Comparison of ENCODE assay signal across 11 cellular contexts in genomic region chr6:38436726-38437465, GRCh38.
DNase-seq lines count a peak whose midpoint lies in the region; ATAC-seq, FAIRE-seq and TF ChIP-seq lines count a peak whose summit lies in the region.
"Had no signal": no experiment of that assay in that cellular context is flagged by ENCODE, and none has a peak within 500 bp of the region (broad histone marks: within the 10 kb centered on the region; RNA-seq: fewer than 3 reads in every experiment).

No MANE protein-coding gene starts in this region.

- H3K9me2 ChIP-seq in hepatocyte (replicated peaks; ENCODE audit: insufficient read depth) = no peaks in the 10 kb centered on the region

- H3K79me2 ChIP-seq in astrocyte (ENCODE audit: insufficient read depth, low read length) (no peaks in the 10 kb centered on the region), hepatocyte (no peaks in the 10 kb centered on the region)

- no peak overlapping the region for H3K4me3 ChIP-seq in BLaER1 treated with 17β-estradiol and CSF1 and Interleukin-3, amounts not matched to agents 10 nM and 100 nM
- H3K4me3 ChIP-seq in astrocyte (ENCODE audit: insufficient read depth, low read depth, low read length) (no peak overlapping the region), hepatocyte (no peak overlapping the region)

- no peak for ATAC-seq in HG02870 (IDR thresholded peaks at IDR 0.05; ENCODE audit: unreplicated experiment)
- ATAC-seq in activated naive CD8-positive, alpha-beta T cell treated with anti-CD3 and anti-CD28 coated beads, Interleukin-2, amount 50 U/mL, for 24 hours = no peak

- peaks cover 8% of the 10 kb centered on the region for H3K9me3 Mint-ChIP-seq in astrocyte (ENCODE audit: unreplicated experiment)
- peaks cover 4% of the 10 kb centered on the region for H3K9me3 Mint-ChIP-seq in activated naive CD8-positive, alpha-beta T cell treated with anti-CD3 and anti-CD28 coated beads, Interleukin-2, amount 50 U/mL, for 24 hours

- peaks cover 0 to 40% (median 26%) of the 10 kb centered on the region in 10 experiments; a peak in 13 of 20 replicates for H3K4me1 ChIP-seq in BLaER1 treated with 17β-estradiol and CSF1 and Interleukin-3, amounts not matched to agents 10 nM and 100 nM
- H3K4me1 ChIP-seq in astrocyte (ENCODE audit: insufficient read depth, low read length) (peaks cover 4% of the 10 kb centered on the region), hepatocyte (ENCODE audit: insufficient read depth) (no peaks in the 10 kb centered on the region)

- FAIRE-seq in astrocyte (lab: Jason Lieb, UNC) = no peak

- H3K36me3 Mint-ChIP-seq in astrocyte (ENCODE audit: low read depth, unreplicated experiment) = peaks cover 3% of the 10 kb centered on the region
- peaks cover 8% of the 10 kb centered on the region for H3K36me3 Mint-ChIP-seq in activated naive CD8-positive, alpha-beta T cell treated with anti-CD3 and anti-CD28 coated beads, Interleukin-2, amount 50 U/mL, for 24 hours (ENCODE audit: low read depth)

- no peak overlapping the region for H3K4me3 Mint-ChIP-seq in astrocyte (ENCODE audit: unreplicated experiment)
- H3K4me3 Mint-ChIP-seq in activated naive CD8-positive, alpha-beta T cell treated with anti-CD3 and anti-CD28 coated beads, Interleukin-2, amount 50 U/mL, for 24 hours = no peak overlapping the region

- TF ChIP-seq CTCF in astrocyte (IDR thresholded peaks at IDR 0.05; ENCODE audit: insufficient read depth, low read depth, low read length) (no peak), hepatocyte (IDR thresholded peaks at IDR 0.05; ENCODE audit: poor library complexity) (no peak)

- peak overlapping the region in 6 of 11 experiments; percentile 5 to 51 (median 38); a peak in 9 of 22 replicates for H3K4me2 ChIP-seq in BLaER1 treated with 17β-estradiol and CSF1 and Interleukin-3, amounts not matched to agents 10 nM and 100 nM
- H3K4me2 ChIP-seq in astrocyte (ENCODE audit: low read length) (peak overlapping the region; percentile 15), hepatocyte (no peak overlapping the region)

- H3K9ac ChIP-seq in BLaER1 treated with 17β-estradiol and CSF1 and Interleukin-3, amounts not matched to agents 10 nM and 100 nM = peak overlapping the region in 1 of 11 experiments; percentile 5; a peak in 1 of 22 replicates
- no peak overlapping the region for H3K9ac ChIP-seq in astrocyte (ENCODE audit: low read length)

- 69% methylated on average over 10 of the region's 10 CpGs for WGBS in hepatocyte (ENCODE audit: low lambda C conversion rate, missing lambda C conversion rate)

- DNase-seq in HPDE6-E6E7 (ENCODE audit: extremely low spot score) = peak; percentile 55
- DNase-seq in astrocyte (ENCODE audit: low read depth) = peak; percentile 69
- peak; percentile 13 for DNase-seq in hepatocyte (ENCODE audit: low spot score)
- DNase-seq in activated naive CD8-positive, alpha-beta T cell treated with anti-CD3 and anti-CD28 coated beads, Interleukin-2, amount 50 U/mL, for 24 hours = no peak
- no peak for DNase-seq in NOMO-1 treated with DMSO at 0.1 percent for 48 hours (lab: John Stamatoyannopoulos, UW; ENCODE audit: unreplicated experiment)
- DNase-seq in medulla oblongata (ENCODE audit: extremely low spot score) = no peak
- DNase-seq: Calu3, NCI-H2081 had no signal

- no peaks in the 10 kb centered on the region for H4K20me1 ChIP-seq in BLaER1 treated with 17β-estradiol and CSF1 and Interleukin-3, amounts not matched to agents 10 nM and 100 nM
- H4K20me1 ChIP-seq in astrocyte (ENCODE audit: insufficient read depth, low read length) (no peaks in the 10 kb centered on the region), hepatocyte (ENCODE audit: insufficient read depth, poor library complexity, severe bottlenecking) (no peaks in the 10 kb centered on the region)

- H3K4me1 Mint-ChIP-seq in astrocyte (ENCODE audit: low read depth, unreplicated experiment) = peaks cover 4% of the 10 kb centered on the region
- peaks cover 34% of the 10 kb centered on the region for H3K4me1 Mint-ChIP-seq in activated naive CD8-positive, alpha-beta T cell treated with anti-CD3 and anti-CD28 coated beads, Interleukin-2, amount 50 U/mL, for 24 hours

- H3K27me3 ChIP-seq in BLaER1 treated with 17β-estradiol and CSF1 and Interleukin-3, amounts not matched to agents 10 nM and 100 nM = no peaks in the 10 kb centered on the region
- H3K27me3 ChIP-seq in astrocyte (ENCODE audit: insufficient read depth, low read length) (no peaks in the 10 kb centered on the region), hepatocyte (no peaks in the 10 kb centered on the region)

- no peak overlapping the region for H2AFZ ChIP-seq in astrocyte (ENCODE audit: low read depth, low read length)
- H2AFZ ChIP-seq in hepatocyte = no peak overlapping the region

- H3K27ac Mint-ChIP-seq in astrocyte (ENCODE audit: unreplicated experiment) = no peak overlapping the region
- H3K27ac Mint-ChIP-seq in activated naive CD8-positive, alpha-beta T cell treated with anti-CD3 and anti-CD28 coated beads, Interleukin-2, amount 50 U/mL, for 24 hours = no peak overlapping the region
- H3K27ac Mint-ChIP-seq: progenitor cell of endocrine pancreas had no signal

- peaks cover 0 to 5% (median 0%) of the 10 kb centered on the region in 11 experiments; a peak in 1 of 22 replicates for H3K36me3 ChIP-seq in BLaER1 treated with 17β-estradiol and CSF1 and Interleukin-3, amounts not matched to agents 10 nM and 100 nM
- H3K36me3 ChIP-seq in astrocyte (ENCODE audit: insufficient read depth, low read length) (no peaks in the 10 kb centered on the region), hepatocyte (replicated peaks; ENCODE audit: insufficient read depth, low read depth) (no peaks in the 10 kb centered on the region)

- H3K9me3 ChIP-seq in BLaER1 treated with 17β-estradiol and CSF1 and Interleukin-3, amounts not matched to agents 10 nM and 100 nM (replicated peaks in 1 of 11) = peaks cover 0 to 13% (median 8%) of the 10 kb centered on the region in 11 experiments; a peak in 15 of 22 replicates
- no peaks in the 10 kb centered on the region for H3K9me3 ChIP-seq in astrocyte (ENCODE audit: insufficient read depth, low read depth, low read length)
- H3K9me3 ChIP-seq in hepatocyte (ENCODE audit: low read depth) = no peaks in the 10 kb centered on the region

- peak overlapping the region in 4 of 11 experiments; percentile 11 to 57 (median 42); a peak in 6 of 22 replicates for H3K27ac ChIP-seq in BLaER1 treated with 17β-estradiol and CSF1 and Interleukin-3, amounts not matched to agents 10 nM and 100 nM
- no peak overlapping the region for H3K27ac ChIP-seq in astrocyte (ENCODE audit: low read depth, low read length)
- H3K27ac ChIP-seq in hepatocyte = peak overlapping the region; percentile 13

- H3K27me3 Mint-ChIP-seq in astrocyte (ENCODE audit: low read depth, unreplicated experiment) = no peaks in the 10 kb centered on the region
- H3K27me3 Mint-ChIP-seq in activated naive CD8-positive, alpha-beta T cell treated with anti-CD3 and anti-CD28 coated beads, Interleukin-2, amount 50 U/mL, for 24 hours = no peaks in the 10 kb centered on the region
- H3K27me3 Mint-ChIP-seq: progenitor cell of endocrine pancreas had no signal

Comparison
In these comparisons a context has a peak if more than half of its experiments do, and no peak if none do; other contexts are left out.
1. DNase-seq: peak in HPDE6-E6E7 (single experiment), astrocyte (single experiment) and hepatocyte (single experiment); none in activated naive CD8-positive, alpha-beta T cell treated with anti-CD3 and anti-CD28 coated beads, Interleukin-2, amount 50 U/mL, for 24 hours (single experiment), NOMO-1 treated with DMSO at 0.1 percent for 48 hours (single experiment) and medulla oblongata (single experiment).